ENCODE assay signal across 29 cellular contexts in the genomic region with DNA sequence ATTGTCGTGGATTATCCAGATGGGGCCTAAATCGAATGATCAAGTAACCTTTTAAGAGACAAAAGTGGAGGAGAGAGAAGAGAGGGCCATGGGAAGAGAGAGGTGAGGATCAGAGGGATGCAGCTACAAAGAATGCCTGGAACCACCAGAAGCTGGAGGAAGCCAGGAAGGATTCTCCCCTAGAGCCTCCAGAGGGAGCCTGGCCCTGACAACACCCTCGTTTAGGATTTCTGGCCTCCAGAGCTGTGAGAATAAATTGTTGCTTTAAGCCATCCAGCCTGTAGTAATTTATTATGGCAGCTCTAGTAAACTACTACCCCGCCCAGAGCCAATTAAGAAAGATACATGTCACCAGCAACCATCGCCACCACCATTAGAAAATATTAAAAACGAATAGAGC. TPM values are rescaled to one million over a fixed set of nuclear protein-coding genes. Genes with fewer than 3 reads are reported as not detected.
DNase-seq lines count a peak whose midpoint lies in the region; ATAC-seq, FAIRE-seq and TF ChIP-seq lines count a peak whose summit lies in the region.
"Had no signal": no experiment of that assay in that cellular context is flagged by ENCODE, and none has a peak within 500 bp of the region (broad histone marks: within the 10 kb centered on the region; RNA-seq: fewer than 3 reads in every experiment).

No MANE protein-coding gene starts in this region.

- no peaks in the 10 kb centered on the region for H3K27me3 ChIP-seq in RWPE2 (ENCODE audit: insufficient read depth, poor library complexity, severe bottlenecking)
- peaks cover 38% of the 10 kb centered on the region for H3K27me3 ChIP-seq in endodermal cell (ENCODE audit: control insufficient read depth, insufficient read depth, low read length, poor library complexity, severe bottlenecking)
- H3K27me3 ChIP-seq in transverse colon: no peaks in the 10 kb centered on the region
- H3K27me3 ChIP-seq: Peyer's patch, SJCRH30 had no signal

- peaks cover 5% of the 10 kb centered on the region for H3K36me3 Mint-ChIP-seq in endodermal cell (ENCODE audit: low read depth)
- H3K36me3 Mint-ChIP-seq: activated CD4-positive, alpha-beta memory T cell treated with anti-CD3 and anti-CD28 coated beads for 36 hours; activated naive CD4-positive, alpha-beta T cell treated with anti-CD3 and anti-CD28 coated beads, Interleukin-2, amount 50 U/mL, for 72 hours had no signal

- in situ Hi-C loops in transverse colon (cut with MboI; ENCODE audit: low pct_ligation_motif_present in 1 of 4, low pct_unique_long_range_greater_than_20kb in 1 of 4, low sequenced_read_pairs in 3 of 4): no loop called here

- H3K9me3 ChIP-seq in RWPE2 (ENCODE audit: severe bottlenecking) (no peaks in the 10 kb centered on the region), endodermal cell (ENCODE audit: control insufficient read depth, low read length) (peaks cover 8% of the 10 kb centered on the region), transverse colon (no peaks in the 10 kb centered on the region)
- H3K9me3 ChIP-seq: Caco-2, Peyer's patch, SJCRH30 had no signal

- H3K4me1 ChIP-seq in RWPE2 (ENCODE audit: insufficient read depth, poor library complexity, severe bottlenecking): no peaks in the 10 kb centered on the region
- no peaks in the 10 kb centered on the region for H3K4me1 ChIP-seq in endodermal cell (ENCODE audit: control insufficient read depth, insufficient read depth, low read length)
- no peaks in the 10 kb centered on the region for H3K4me1 ChIP-seq in transverse colon
- H3K4me1 ChIP-seq: Caco-2, left ventricle myocardium inferior, Peyer's patch, SJCRH30 had no signal

- H3K9ac ChIP-seq in endodermal cell (ENCODE audit: extremely low read depth, low read length, poor library complexity, severe bottlenecking): no peak overlapping the region

- H3K4me3 Mint-ChIP-seq in endodermal cell: no peak overlapping the region
- H3K4me3 Mint-ChIP-seq: activated CD4-positive, alpha-beta memory T cell treated with anti-CD3 and anti-CD28 coated beads for 36 hours; stimulated activated naive CD8-positive, alpha-beta T cell treated with anti-CD3 and anti-CD28 coated beads, Interleukin-15, Interleukin-2, amounts not matched to agents 100 ng/mL and 50 ng/mL, for 24 hours had no signal

- H3K27me3 Mint-ChIP-seq in endodermal cell (ENCODE audit: insufficient read depth): peaks cover 48% of the 10 kb centered on the region
- H3K27me3 Mint-ChIP-seq: stimulated activated naive CD8-positive, alpha-beta T cell treated with anti-CD3 and anti-CD28 coated beads, Interleukin-15, Interleukin-2, amounts not matched to agents 100 ng/mL and 50 ng/mL, for 24 hours had no signal

- peaks cover 3% of the 10 kb centered on the region for H3K4me1 Mint-ChIP-seq in endodermal cell

- TF ChIP-seq EP300 in transverse colon (IDR thresholded peaks at IDR 0.05; ENCODE audit: low read depth): no peak

- ATAC-seq in RWPE2 (ENCODE audit: low read depth) (peak; percentile 36; the same call in 1 of the 3 replicates), GM21529 (IDR thresholded peaks at IDR 0.05; ENCODE audit: unreplicated experiment) (no peak)
- ATAC-seq: activated naive CD4-positive, alpha-beta T cell treated with anti-CD3 and anti-CD28 coated beads, Interleukin-2, amount 50 U/mL, for 72 hours; esophagus mucosa had no signal

- H3K27ac ChIP-seq in RWPE2 (ENCODE audit: poor library complexity, severe bottlenecking) (no peak overlapping the region), endodermal cell (ENCODE audit: low read depth, low read length) (no peak overlapping the region), transverse colon (no peak overlapping the region)
- H3K27ac ChIP-seq: HL-60, left ventricle myocardium inferior, Peyer's patch, SJCRH30 had no signal

- 44 to 72% methylated on average over 3 to 6 of the region's 6 CpGs for WGBS in endodermal cell (ENCODE audit: insufficient coverage in 1 of 2, insufficient read length in 1 of 2), 2 experiments
- 35 to 54% methylated on average over 5 to 6 of the region's 6 CpGs for WGBS in transverse colon (ENCODE audit: low coverage in 1 of 2), 2 donors

- no peak overlapping the region for H3K27ac Mint-ChIP-seq in endodermal cell
- H3K27ac Mint-ChIP-seq: activated CD4-positive, alpha-beta memory T cell treated with anti-CD3 and anti-CD28 coated beads for 36 hours; activated naive CD4-positive, alpha-beta T cell treated with anti-CD3 and anti-CD28 coated beads, Interleukin-2, amount 50 U/mL, for 72 hours; activated T-helper 2 cell treated with anti-CD3 and anti-CD28 coated beads, Interferon-gamma antibody, Interleukin-2, Interleukin-4, amounts not matched to agents 10 μg/mL and 5 μg/mL and 100 μg/mL, durations not matched to agents 14 hours and 24 hours and 36 hours; stimulated activated naive CD8-positive, alpha-beta T cell treated with anti-CD3 and anti-CD28 coated beads, Interleukin-15, Interleukin-2, amounts not matched to agents 100 ng/mL and 50 ng/mL, for 24 hours had no signal

- FAIRE-seq in urothelium cell line (lab: Jason Lieb, UNC): no peak

- peaks cover 11% of the 10 kb centered on the region for H3K9me3 Mint-ChIP-seq in endodermal cell
- H3K9me3 Mint-ChIP-seq: activated CD4-positive, alpha-beta memory T cell treated with anti-CD3 and anti-CD28 coated beads for 36 hours; activated naive CD4-positive, alpha-beta T cell treated with anti-CD3 and anti-CD28 coated beads, Interleukin-2, amount 50 U/mL, for 72 hours; activated T-helper 2 cell treated with anti-CD3 and anti-CD28 coated beads, Interferon-gamma antibody, Interleukin-2, Interleukin-4, amounts not matched to agents 10 μg/mL and 5 μg/mL and 100 μg/mL, durations not matched to agents 14 hours and 24 hours and 36 hours; stimulated activated naive CD8-positive, alpha-beta T cell treated with anti-CD3 and anti-CD28 coated beads, Interleukin-15, Interleukin-2, amounts not matched to agents 100 ng/mL and 50 ng/mL, for 24 hours had no signal

- intact Hi-C loops in transverse colon (cut with DNase I; ENCODE audit: low total_unique reads): no loop called here

- DNase-seq in SIG-M5 treated with dmso at 0.1 percent for 504 hours (lab: John Stamatoyannopoulos, UW; ENCODE audit: unreplicated experiment): peak; percentile 9
- DNase-seq in SIG-M5 (lab: John Stamatoyannopoulos, UW): no peak
- DNase-seq in RWPE2 (ENCODE audit: low spot score): no peak
- DNase-seq in endodermal cell: peak; percentile 64
- no peak for DNase-seq in transverse colon
- DNase-seq in activated T-cell treated with anti-CD3 and anti-CD28 coated beads for 4 hours: no peak
- DNase-seq in urothelium cell line (ENCODE audit: low spot score): no peak
- DNase-seq: activated CD4-positive, alpha-beta memory T cell treated with anti-CD3 and anti-CD28 coated beads for 36 hours; activated CD4-positive, CD25-positive, alpha-beta regulatory T cell treated with anti-CD3 and anti-CD28 coated beads, Interleukin-2, amount 50 U/mL, for 72 hours; aorta; C1 segment of cervical spinal cord; Caco-2; DND-41; foreskin melanocyte; hippocampal formation; left ventricle myocardium inferior; NCI-H1694 treated with DMSO at 0.1 percent for 48 hours; NCI-H2171 treated with DMSO at 0.1 percent for 48 hours; NCI-H524 treated with DMSO at 0.1 percent for 48 hours; nucleus accumbens; Peyer's patch; SJCRH30 had no signal

- no peak for TF ChIP-seq POLR2A in transverse colon (IDR thresholded peaks at IDR 0.05)

- no peaks in the 10 kb centered on the region for H3K36me3 ChIP-seq in RWPE2 (ENCODE audit: low read depth)
- no peaks in the 10 kb centered on the region for H3K36me3 ChIP-seq in endodermal cell (ENCODE audit: control insufficient read depth, insufficient read depth, low read length)
- no peaks in the 10 kb centered on the region for H3K36me3 ChIP-seq in transverse colon
- H3K36me3 ChIP-seq: left ventricle myocardium inferior, Peyer's patch, SJCRH30 had no signal

- H3K4me3 ChIP-seq in RWPE2 (ENCODE audit: severe bottlenecking) (no peak overlapping the region), endodermal cell (ENCODE audit: low read length) (no peak overlapping the region), transverse colon (no peak overlapping the region)
- H3K4me3 ChIP-seq: left ventricle myocardium inferior, Peyer's patch, SJCRH30 had no signal

- TF ChIP-seq CTCF in RWPE2 (IDR thresholded peaks at IDR 0.05; ENCODE audit: poor library complexity, severe bottlenecking) (peak; percentile 19), endodermal cell (conservative IDR thresholded peaks at IDR 0.05) (peak; percentile 72), transverse colon (IDR thresholded peaks at IDR 0.05) (peak in 3 of 5 experiments; percentile 9 to 14 (median 13))

RNA-seq across cellular contexts. Expression of a gene that starts 46.2 kb away (rescaled TPM):
- total RNA-seq in endodermal cell (10 to 100 TPM; 37.0 to 94.4 TPM), transverse colon (under 1 TPM in 1 of 4 donors, not detected in 3; 0.32 TPM)
- polyA plus RNA-seq in endodermal cell (2013, experiment 1 of 2): 18.8 TPM
- polyA plus RNA-seq in endodermal cell (2013, experiment 2 of 2): 29.1 TPM
- total RNA-seq: activated CD4-positive, alpha-beta memory T cell treated with anti-CD3 and anti-CD28 coated beads for 36 hours; activated naive CD4-positive, alpha-beta T cell treated with anti-CD3 and anti-CD28 coated beads, Interleukin-2, amount 50 U/mL, for 72 hours; activated T-helper 2 cell treated with anti-CD3 and anti-CD28 coated beads, Interferon-gamma antibody, Interleukin-2, Interleukin-4, amounts not matched to agents 10 μg/mL and 5 μg/mL and 100 μg/mL, durations not matched to agents 14 hours and 24 hours and 36 hours; Caco-2; Peyer's patch; T-helper 1 cell treated with Interleukin-12 subunit alpha and Interleukin-12 subunit beta and Interleukin-4 antibody, amounts not matched to agents 30 ng/mL and 1 ng/mL, for 36 hours had no signal
- polyA plus RNA-seq: aorta had no signal

Comparison
In these comparisons a context has a peak if more than half of its experiments do, and no peak if none do; other contexts are left out.
1. DNase-seq: peak in SIG-M5 treated with dmso at 0.1 percent for 504 hours (single experiment) and endodermal cell (single experiment); none in SIG-M5 (single experiment), RWPE2 (single experiment), transverse colon (single experiment), activated T-cell treated with anti-CD3 and anti-CD28 coated beads for 4 hours (single experiment) and urothelium cell line (single experiment).
2. CTCF ChIP-seq: peak in every context shown above with its lines; median percentile 72 in endodermal cell; 19 in RWPE2; 13 in transverse colon.
3. RNA of a gene that starts 46.2 kb away (total RNA-seq): 37.0 to 94.4 TPM in endodermal cell; 0.32 TPM in transverse colon; every median in the first group is over 10 times any median in the second.